In the genomic region with DNA sequence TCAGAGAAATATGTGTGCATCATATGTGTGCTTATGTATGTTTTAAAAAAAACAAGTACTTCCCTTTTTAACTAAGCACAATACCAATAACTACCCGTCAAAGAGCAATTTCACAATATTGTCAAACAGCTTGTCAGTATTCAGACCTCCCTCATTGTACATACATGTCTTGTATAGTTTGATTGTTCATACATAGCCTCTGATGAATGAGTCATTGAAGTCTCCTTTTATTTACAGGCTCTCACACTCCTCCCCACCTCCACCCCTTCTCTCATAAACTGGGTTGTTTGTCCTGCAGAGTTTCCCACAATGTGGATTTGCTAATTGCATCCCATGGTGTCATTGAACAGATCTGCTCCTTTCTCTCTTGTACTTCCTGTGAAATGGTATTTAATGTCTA, we compare ENCODE assay signal across 14 cellular contexts.
"Had no signal": no experiment of that assay in that cellular context is flagged by ENCODE, and none has a peak within 500 bp of the region (broad histone marks: within the 10 kb centered on the region; RNA-seq: fewer than 3 reads in every experiment).

No MANE protein-coding gene starts in this region.

- H3K4me3 Mint-ChIP-seq: activated naive CD4-positive, alpha-beta T cell treated with anti-CD3 and anti-CD28 coated beads, Interleukin-2, amount 50 U/mL, for 24 hours; activated T-cell treated with anti-CD3 and anti-CD28 coated beads, Interleukin-2, amount 50 U/mL, for 24 hours had no signal

- H3K4me1 ChIP-seq: colonic mucosa, right lobe of liver, transverse colon had no signal

- H3K9me3 ChIP-seq: colonic mucosa, psoas muscle, right lobe of liver, transverse colon had no signal

- H3K27me3 ChIP-seq: colonic mucosa, right lobe of liver, transverse colon had no signal

- H3K9me3 Mint-ChIP-seq: activated naive CD4-positive, alpha-beta T cell treated with anti-CD3 and anti-CD28 coated beads, Interleukin-2, amount 50 U/mL, for 24 hours; activated T-cell treated with anti-CD3 and anti-CD28 coated beads, Interleukin-2, amount 50 U/mL, for 24 hours had no signal

- H3K4me3 ChIP-seq: colonic mucosa, psoas muscle, right lobe of liver, smooth muscle cell, transverse colon had no signal

- H3K27ac Mint-ChIP-seq: activated naive CD4-positive, alpha-beta T cell treated with anti-CD3 and anti-CD28 coated beads, Interleukin-2, amount 50 U/mL, for 24 hours; activated T-cell treated with anti-CD3 and anti-CD28 coated beads, Interleukin-2, amount 50 U/mL, for 24 hours had no signal

- H3K36me3 ChIP-seq: colonic mucosa, right lobe of liver, transverse colon had no signal

- H3K4me1 Mint-ChIP-seq: activated naive CD4-positive, alpha-beta T cell treated with anti-CD3 and anti-CD28 coated beads, Interleukin-2, amount 50 U/mL, for 24 hours had no signal

- H3K36me3 Mint-ChIP-seq: activated naive CD4-positive, alpha-beta T cell treated with anti-CD3 and anti-CD28 coated beads, Interleukin-2, amount 50 U/mL, for 24 hours had no signal

- H3K27me3 Mint-ChIP-seq: activated naive CD4-positive, alpha-beta T cell treated with anti-CD3 and anti-CD28 coated beads, Interleukin-2, amount 50 U/mL, for 24 hours; activated T-cell treated with anti-CD3 and anti-CD28 coated beads, Interleukin-2, amount 50 U/mL, for 24 hours had no signal

- H3K27ac ChIP-seq: colonic mucosa, psoas muscle, right lobe of liver, transverse colon had no signal

- ATAC-seq: psoas muscle; right lobe of liver; stimulated activated naive CD8-positive, alpha-beta T cell treated with anti-CD3 and anti-CD28 coated beads, Interleukin-15, Interleukin-2, amounts not matched to agents 100 U/mL and 50 U/mL, for 24 hours had no signal

- DNase-seq: activated CD4-positive, alpha-beta T cell treated with anti-CD3 and anti-CD28 coated beads for 1 hour; activated CD4-positive, alpha-beta T cell treated with anti-CD3 and anti-CD28 coated beads, Interleukin-2, amount 50 U/mL, for 48 hours; activated T-cell treated with anti-CD3 and anti-CD28 coated beads, Interleukin-2, amount 50 U/mL, for 24 hours; central memory CD4-positive, alpha-beta T cell; colonic mucosa; head of caudate nucleus; mesendoderm; psoas muscle; right lobe of liver; stimulated activated naive CD8-positive, alpha-beta T cell treated with anti-CD3 and anti-CD28 coated beads, Interleukin-15, Interleukin-2, amounts not matched to agents 100 U/mL and 50 U/mL, for 24 hours; T-helper 9 cell; transverse colon had no signal
